In genomic region chr20:51529758-51530157, GRCh38 we compare ENCODE assay signal across 12 cellular contexts. TPM values are rescaled to one million over a fixed set of nuclear protein-coding genes. Genes with fewer than 3 reads are reported as not detected.
DNase-seq lines count a peak whose midpoint lies in the region; ATAC-seq lines count a peak whose summit lies in the region.
"Had no signal": no experiment of that assay in that cellular context is flagged by ENCODE, and none has a peak within 500 bp of the region (broad histone marks: within the 10 kb centered on the region; RNA-seq: fewer than 3 reads in every experiment).

No MANE protein-coding gene starts in this region.

- no peaks in the 10 kb centered on the region for H3K9me3 ChIP-seq in GM23248 (ENCODE audit: low read depth)

- no peaks in the 10 kb centered on the region for H3K36me3 ChIP-seq in GM23248 (ENCODE audit: low read depth)

- no peaks in the 10 kb centered on the region for H4K20me1 ChIP-seq in GM23248 (ENCODE audit: insufficient read depth)

- peak; percentile 78 to 80 for DNase-seq in activated CD4-positive, alpha-beta T cell treated with anti-CD3 and anti-CD28 coated beads, Interleukin-2, amount 50 U/mL, for 4 hours
- peak; percentile 55 for DNase-seq in effector CD4-positive, alpha-beta T cell
- peak; percentile 40 for DNase-seq in stimulated activated CD8-positive, alpha-beta memory T cell treated with anti-CD3 and anti-CD28 coated beads, Interleukin-15, amount 100 ng/mL, for 24 hours (ENCODE audit: low read depth)
- DNase-seq in GM23248, result no peak
- DNase-seq in posterior cingulate gyrus, result no peak
- DNase-seq: dermis blood vessel endothelial cell, GOT3 had no signal

- H3K4me1 ChIP-seq in GM23248 (ENCODE audit: insufficient read depth), result peaks cover 20% of the 10 kb centered on the region

- intact Hi-C loops in posterior cingulate gyrus (cut with DNase I), result no loop called here

- ATAC-seq in HG02885 (IDR thresholded peaks at IDR 0.05; ENCODE audit: poor library complexity, unreplicated experiment), result peak; percentile 35
- no peak for ATAC-seq in GM21515 (IDR thresholded peaks at IDR 0.05; ENCODE audit: unreplicated experiment)
- no peak for ATAC-seq in GM18909 (IDR thresholded peaks at IDR 0.05; ENCODE audit: poor library complexity, unreplicated experiment)
- ATAC-seq: left colon had no signal

- no peak overlapping the region for H2AFZ ChIP-seq in GM23248

- no peak overlapping the region for H3K4me2 ChIP-seq in GM23248 (ENCODE audit: unreplicated experiment)

- no peaks in the 10 kb centered on the region for H3K79me2 ChIP-seq in GM23248 (ENCODE audit: insufficient read depth)

- in situ Hi-C loops in GM23248 (cut with MboI), result no loop called here

- no peak overlapping the region for H3K27ac ChIP-seq in GM23248
- H3K27ac ChIP-seq: SK-N-MC had no signal

- H3K9ac ChIP-seq in GM23248, result no peak overlapping the region

- H3K4me3 ChIP-seq in GM23248, result no peak overlapping the region
- H3K4me3 ChIP-seq: SK-N-MC had no signal

- no peaks in the 10 kb centered on the region for H3K27me3 ChIP-seq in GM23248 (replicated peaks; ENCODE audit: insufficient read depth)

- WGBS in GM23248 (ENCODE audit: low coverage in 1 of 2, low lambda C conversion rate in 2 of 2, missing lambda C conversion rate in 2 of 2), 2 experiments, result 90 to 93% methylated on average over 5 of the region's 5 CpGs

- H3K9me2 ChIP-seq in GM23248 (ENCODE audit: insufficient read depth), result no peaks in the 10 kb centered on the region

- peaks cover 7% of the 10 kb centered on the region for H3F3A ChIP-seq in GM23248 (ENCODE audit: insufficient read depth)

RNA-seq across cellular contexts. Expression of gene NFATC2, which starts 12.8 kb away (rescaled TPM):
- 0.11 and 0.51 TPM in 2 replicates for total RNA-seq in GM23248 (2014; rRNA removed; shearing (Covaris generic))
- 0.09 and 0.14 TPM in 2 replicates for polyA plus RNA-seq in GM23248 (2016; fragmentation: Nextera tagmentation; extraction: Ambion mirVana)

Comparison
In these comparisons a context has a peak if more than half of its experiments do, and no peak if none do; other contexts are left out.
1. DNase-seq: peak in activated CD4-positive, alpha-beta T cell treated with anti-CD3 and anti-CD28 coated beads, Interleukin-2, amount 50 U/mL, for 4 hours (2 of 2), effector CD4-positive, alpha-beta T cell (single experiment) and stimulated activated CD8-positive, alpha-beta memory T cell treated with anti-CD3 and anti-CD28 coated beads, Interleukin-15, amount 100 ng/mL, for 24 hours (single experiment); none in GM23248 (single experiment) and posterior cingulate gyrus (0 of 10).